In genomic region chr16:84498859-84499620, GRCh38 we compare ENCODE assay signal across 14 cellular contexts.
"Had no signal": no experiment of that assay in that cellular context is flagged by ENCODE, and none has a peak within 500 bp of the region (broad histone marks: within the 10 kb centered on the region; RNA-seq: fewer than 3 reads in every experiment).

No MANE protein-coding gene starts in this region.

- H3K27me3 ChIP-seq: ascending aorta, cardiac muscle cell, foreskin keratinocyte, left lung had no signal

- H3K4me3 Mint-ChIP-seq: activated B cell treated with CpG ODN at 0.5 μM for 24 hours; activated T-cell treated with anti-CD3 and anti-CD28 coated beads, Interleukin-2, amount 50 U/mL, for 4 hours; memory B cell; natural killer cell treated with Interleukin-12 subunit alpha and Interleukin-12 subunit beta and Interleukin-15 and Interleukin-18, amount 100 ng/mL, for 72 hours had no signal

- H3K9me3 Mint-ChIP-seq: activated T-cell treated with anti-CD3 and anti-CD28 coated beads, Interleukin-2, amount 50 U/mL, for 4 hours; natural killer cell treated with Interleukin-12 subunit alpha and Interleukin-12 subunit beta and Interleukin-15 and Interleukin-18, amount 100 ng/mL, for 72 hours had no signal

- H3K9me3 ChIP-seq: ascending aorta, left lung, psoas muscle had no signal

- H3K27ac Mint-ChIP-seq: activated B cell treated with CpG ODN at 0.5 μM for 24 hours; memory B cell; natural killer cell treated with Interleukin-12 subunit alpha and Interleukin-12 subunit beta and Interleukin-15 and Interleukin-18, amount 100 ng/mL, for 72 hours had no signal

- H3K27me3 Mint-ChIP-seq: activated B cell treated with CpG ODN at 0.5 μM for 24 hours; memory B cell; natural killer cell treated with Interleukin-12 subunit alpha and Interleukin-12 subunit beta and Interleukin-15 and Interleukin-18, amount 100 ng/mL, for 72 hours had no signal

- DNase-seq: activated B cell treated with CpG ODN at 0.5 μM for 24 hours; activated CD4-positive, alpha-beta T cell treated with anti-CD3 and anti-CD28 coated beads, Interleukin-2, amount 50 U/mL, for 4 hours; activated gamma-delta T cell treated with Interleukin-2 at 50 U/mL for 16 hours; activated T-cell treated with anti-CD3 and anti-CD28 coated beads, Interleukin-2, amount 50 U/mL, for 4 hours; left lung; nucleus accumbens; psoas muscle; stimulated activated CD4-positive, alpha-beta T cell treated with anti-CD3 and anti-CD28 coated beads, Interleukin-12 subunit alpha, Interleukin-12 subunit beta, amount 100 ng/mL, for 4 hours; stimulated activated naive CD4-positive, alpha-beta T cell treated with Interleukin-2 at 50 U/mL for 16 hours had no signal

- H3K27ac ChIP-seq: ascending aorta, cardiac muscle cell, foreskin keratinocyte, left lung, psoas muscle had no signal

- H3K4me3 ChIP-seq: ascending aorta, cardiac muscle cell, left lung, psoas muscle had no signal
